1 cellular context compared by ENCODE assay signal in genomic region chr2:62745891-62746481, GRCh38.
TF ChIP-seq lines count a peak whose summit lies in the region.

No MANE protein-coding gene starts in this region.

TF ChIP-seq in A549, 52 proteins besides CTCF, POLR2A, EP300 and RAD21 (continued from another document):
- no peak for TF ChIP-seq MAX (IDR thresholded peaks at IDR 0.05)
- no peak for TF ChIP-seq ZFP36 (IDR thresholded peaks at IDR 0.05; ENCODE audit: borderline replicate concordance, partially characterized antibody)
